ENCODE assay signal across 7 cellular contexts in the genomic region with DNA sequence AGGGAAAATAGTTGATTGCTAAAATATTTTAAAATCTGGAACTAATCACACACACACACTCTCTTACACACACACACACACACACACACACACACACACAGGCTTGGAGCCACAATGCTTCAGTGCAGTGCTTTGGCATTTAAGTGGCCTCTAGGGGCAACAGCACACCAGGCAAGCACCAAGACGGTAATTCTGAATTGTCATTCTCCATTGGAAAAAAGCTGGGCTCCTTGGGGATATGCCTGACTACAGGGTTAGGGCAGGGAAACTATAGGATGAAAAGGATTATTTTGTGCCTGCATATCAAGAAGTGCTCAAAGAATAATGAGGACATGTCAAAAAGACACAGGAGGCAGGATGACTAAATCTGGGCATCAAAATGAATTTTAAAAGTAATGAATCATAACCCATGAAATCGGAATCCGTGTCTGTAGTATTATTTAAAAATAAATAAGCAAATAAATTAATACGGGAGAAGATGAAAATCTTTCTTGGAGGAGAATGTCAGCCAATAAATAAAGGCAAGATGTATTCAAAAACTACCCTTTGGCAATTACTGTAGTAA. TPM values are rescaled to one million over a fixed set of nuclear protein-coding genes. Genes with fewer than 3 reads are reported as not detected.
DNase-seq lines count a peak whose midpoint lies in the region; ATAC-seq and TF ChIP-seq lines count a peak whose summit lies in the region.

No MANE protein-coding gene starts in this region.

- H3K4me3 ChIP-seq in Loucy (ENCODE audit: low read length, poor library complexity, severe bottlenecking) (no peak overlapping the region), right atrium auricular region (no peak overlapping the region)

- no peaks in the 10 kb centered on the region for H3K9me2 ChIP-seq in Loucy (replicated peaks; ENCODE audit: low read depth, low read length)

- no peak overlapping the region for H3K9ac ChIP-seq in Loucy (ENCODE audit: low read depth, low read length, poor library complexity, severe bottlenecking)

- H3K27me3 Mint-ChIP-seq in activated T-helper 2 cell treated with anti-CD3 and anti-CD28 coated beads, Interferon-gamma antibody, Interleukin-2, Interleukin-4, amounts not matched to agents 10 μg/mL and 5 μg/mL and 100 μg/mL, durations not matched to agents 14 hours and 24 hours and 36 hours (ENCODE audit: low read depth): no peaks in the 10 kb centered on the region
- peaks cover 0 to 12% of the 10 kb centered on the region in 2 donors for H3K27me3 Mint-ChIP-seq in stimulated activated naive B cell treated with anti-CD40 and anti-IgM and Interleukin-4, amounts not matched to agents 10 μg/mL and 1 μg/mL and 100 μg/mL, for 72 hours

- H4K20me1 ChIP-seq in Loucy (ENCODE audit: insufficient read depth, low read length, poor library complexity, severe bottlenecking): no peaks in the 10 kb centered on the region

- ATAC-seq in GM21390 (IDR thresholded peaks at IDR 0.05; ENCODE audit: unreplicated experiment): peak; percentile 39
- ATAC-seq in stimulated activated naive B cell treated with anti-CD40 and anti-IgM and Interleukin-4, amounts not matched to agents 10 μg/mL and 1 μg/mL and 100 μg/mL, for 72 hours (replicated peaks): peak; percentile 47 to 58

- H3K4me3 Mint-ChIP-seq in activated T-helper 2 cell treated with anti-CD3 and anti-CD28 coated beads, Interferon-gamma antibody, Interleukin-2, Interleukin-4, amounts not matched to agents 10 μg/mL and 5 μg/mL and 100 μg/mL, durations not matched to agents 14 hours and 24 hours and 36 hours (ENCODE audit: low read depth): no peak overlapping the region
- H3K4me3 Mint-ChIP-seq in stimulated activated naive B cell treated with anti-CD40 and anti-IgM and Interleukin-4, amounts not matched to agents 10 μg/mL and 1 μg/mL and 100 μg/mL, for 72 hours: no peak overlapping the region

- H3K79me2 ChIP-seq in Loucy (ENCODE audit: insufficient read depth, low read length): no peaks in the 10 kb centered on the region

- H3F3A ChIP-seq in Loucy (ENCODE audit: low read depth): no peaks in the 10 kb centered on the region

- TF ChIP-seq CTCF in Loucy (conservative IDR thresholded peaks at IDR 0.05; ENCODE audit: low read length): peak; percentile 69
- peak; percentile 19 to 66 for TF ChIP-seq CTCF in right atrium auricular region (IDR thresholded peaks at IDR 0.05)

- H3K9me3 Mint-ChIP-seq in activated T-helper 2 cell treated with anti-CD3 and anti-CD28 coated beads, Interferon-gamma antibody, Interleukin-2, Interleukin-4, amounts not matched to agents 10 μg/mL and 5 μg/mL and 100 μg/mL, durations not matched to agents 14 hours and 24 hours and 36 hours: no peaks in the 10 kb centered on the region
- H3K9me3 Mint-ChIP-seq in stimulated activated naive B cell treated with anti-CD40 and anti-IgM and Interleukin-4, amounts not matched to agents 10 μg/mL and 1 μg/mL and 100 μg/mL, for 72 hours: no peaks in the 10 kb centered on the region

- peak overlapping the region; percentile 75 for H3K27ac Mint-ChIP-seq in activated T-helper 2 cell treated with anti-CD3 and anti-CD28 coated beads, Interferon-gamma antibody, Interleukin-2, Interleukin-4, amounts not matched to agents 10 μg/mL and 5 μg/mL and 100 μg/mL, durations not matched to agents 14 hours and 24 hours and 36 hours
- no peak overlapping the region for H3K27ac Mint-ChIP-seq in stimulated activated naive B cell treated with anti-CD40 and anti-IgM and Interleukin-4, amounts not matched to agents 10 μg/mL and 1 μg/mL and 100 μg/mL, for 72 hours

- H3K9me3 ChIP-seq in Loucy (ENCODE audit: insufficient read depth, low read depth, low read length) (no peaks in the 10 kb centered on the region), right atrium auricular region (no peaks in the 10 kb centered on the region)

- no peak overlapping the region for H3K27ac ChIP-seq in right atrium auricular region

- H2AFZ ChIP-seq in Loucy (ENCODE audit: low read length): no peak overlapping the region

- H3K36me3 ChIP-seq in Loucy (ENCODE audit: insufficient read depth, low read length) (no peaks in the 10 kb centered on the region), right atrium auricular region (peaks cover 71% of the 10 kb centered on the region)

- H3K27me3 ChIP-seq in Loucy (ENCODE audit: insufficient read depth, low read length, poor library complexity, severe bottlenecking) (no peaks in the 10 kb centered on the region), right atrium auricular region (no peaks in the 10 kb centered on the region)

- no peaks in the 10 kb centered on the region for H3K4me1 ChIP-seq in Loucy (ENCODE audit: insufficient read depth, low read length, poor library complexity, severe bottlenecking)
- no peaks in the 10 kb centered on the region for H3K4me1 ChIP-seq in right atrium auricular region

- DNase-seq in ELR (ENCODE audit: low read depth): peak; percentile 27
- DNase-seq in activated T-helper 2 cell treated with anti-CD3 and anti-CD28 coated beads, Interferon-gamma antibody, Interleukin-2, Interleukin-4, amounts not matched to agents 10 μg/mL and 5 μg/mL and 100 μg/mL, durations not matched to agents 14 hours and 24 hours and 36 hours (ENCODE audit: low spot score): no peak
- no peak for DNase-seq in right atrium auricular region (ENCODE audit: low spot score)
- no peak for DNase-seq in stimulated activated naive B cell treated with anti-CD40 and anti-IgM and Interleukin-4, amounts not matched to agents 10 μg/mL and 1 μg/mL and 100 μg/mL, for 72 hours
- no peak for DNase-seq in DMS79 (lab: John Stamatoyannopoulos, UW)

- H3K4me2 ChIP-seq in Loucy (ENCODE audit: low read depth, low read length, poor library complexity, severe bottlenecking): no peak overlapping the region

- intact Hi-C loops in activated T-helper 2 cell treated with anti-CD3 and anti-CD28 coated beads, Interferon-gamma antibody, Interleukin-2, Interleukin-4, amounts not matched to agents 10 μg/mL and 5 μg/mL and 100 μg/mL, durations not matched to agents 14 hours and 24 hours and 36 hours (cut with micrococcal nuclease): loop anchor here (1.0 to 10.0 kb wide), 6 partner anchors 15 to 229 kb away; no protein-coding TSS in a partner anchor

- peaks cover 58% of the 10 kb centered on the region for H3K4me1 Mint-ChIP-seq in activated T-helper 2 cell treated with anti-CD3 and anti-CD28 coated beads, Interferon-gamma antibody, Interleukin-2, Interleukin-4, amounts not matched to agents 10 μg/mL and 5 μg/mL and 100 μg/mL, durations not matched to agents 14 hours and 24 hours and 36 hours (ENCODE audit: low read depth)
- no peaks in the 10 kb centered on the region for H3K4me1 Mint-ChIP-seq in stimulated activated naive B cell treated with anti-CD40 and anti-IgM and Interleukin-4, amounts not matched to agents 10 μg/mL and 1 μg/mL and 100 μg/mL, for 72 hours

- H3K36me3 Mint-ChIP-seq in activated T-helper 2 cell treated with anti-CD3 and anti-CD28 coated beads, Interferon-gamma antibody, Interleukin-2, Interleukin-4, amounts not matched to agents 10 μg/mL and 5 μg/mL and 100 μg/mL, durations not matched to agents 14 hours and 24 hours and 36 hours (ENCODE audit: low read depth): peaks cover 16% of the 10 kb centered on the region
- no peaks in the 10 kb centered on the region for H3K36me3 Mint-ChIP-seq in stimulated activated naive B cell treated with anti-CD40 and anti-IgM and Interleukin-4, amounts not matched to agents 10 μg/mL and 1 μg/mL and 100 μg/mL, for 72 hours

RNA-seq across cellular contexts. Expression of gene DDC, which starts 30.4 kb away (rescaled TPM):
- 0.32 TPM in 1 of 2 replicates, not detected in the other for total RNA-seq in activated T-helper 2 cell treated with anti-CD3 and anti-CD28 coated beads, Interferon-gamma antibody, Interleukin-2, Interleukin-4, amounts not matched to agents 10 μg/mL and 5 μg/mL and 100 μg/mL, durations not matched to agents 14 hours and 24 hours and 36 hours
- not detected for total RNA-seq in right atrium auricular region
